ENCODE assay signal across 24 cellular contexts in the genomic region with DNA sequence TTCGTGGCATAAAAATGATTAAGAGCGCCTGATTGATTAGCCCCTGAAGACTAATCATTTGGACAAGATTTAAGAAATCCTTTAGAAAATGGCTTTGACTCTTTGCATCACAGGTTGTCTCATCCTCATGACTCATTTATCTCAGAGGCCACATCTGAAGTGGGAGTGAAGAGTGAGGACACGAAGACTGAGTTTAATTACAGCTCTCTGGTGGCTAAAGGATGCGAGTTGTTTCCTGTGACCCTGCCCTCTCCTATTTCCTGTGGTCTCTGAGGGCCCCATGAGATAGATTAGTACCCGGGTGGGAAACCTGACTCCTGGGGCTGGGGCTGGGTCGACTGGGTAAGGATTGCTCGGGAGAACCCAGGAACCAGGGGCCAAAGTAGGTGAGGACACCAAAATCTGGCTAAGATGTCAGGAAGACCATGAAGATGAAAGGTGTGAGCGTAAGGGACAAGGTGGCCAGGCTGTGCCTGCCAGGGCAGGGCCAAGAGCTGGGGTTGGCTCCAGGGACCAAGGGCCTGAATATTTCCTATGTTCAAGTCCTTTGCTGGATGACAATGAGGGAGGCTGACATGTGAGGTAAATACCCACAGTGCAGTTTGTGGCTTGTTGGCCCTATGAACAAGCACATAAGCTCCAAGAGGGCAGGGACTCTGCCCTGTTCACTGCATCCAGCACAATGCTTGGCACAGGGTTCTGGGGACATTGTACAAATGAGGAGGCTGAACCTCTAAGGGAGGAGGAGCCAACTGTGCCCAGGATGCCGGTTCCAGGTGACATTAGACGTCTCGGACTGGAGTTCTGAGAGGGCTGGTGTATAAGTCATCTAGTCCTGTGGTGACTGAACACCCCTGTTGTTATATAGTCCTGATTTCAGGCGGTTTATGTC. TPM values are rescaled to one million over a fixed set of nuclear protein-coding genes. Genes with fewer than 3 reads are reported as not detected.
DNase-seq lines count a peak whose midpoint lies in the region; ATAC-seq, FAIRE-seq and TF ChIP-seq lines count a peak whose summit lies in the region.
"Had no signal": no experiment of that assay in that cellular context is flagged by ENCODE, and none has a peak within 500 bp of the region (broad histone marks: within the 10 kb centered on the region; RNA-seq: fewer than 3 reads in every experiment).

No MANE protein-coding gene starts in this region.

- H3K4me2 ChIP-seq in HepG2 (ENCODE audit: low read depth, low read length), result no peak overlapping the region

- no peak for FAIRE-seq in HepG2 (lab: Jason Lieb, UNC)
- FAIRE-seq: islet of Langerhans, urothelium cell line had no signal

- H3K9me3 ChIP-seq in Peyer's patch (no peaks in the 10 kb centered on the region), HepG2 (ENCODE audit: low read length) (no peaks in the 10 kb centered on the region)
- H3K9me3 ChIP-seq: heart right ventricle had no signal

- ATAC-seq in activated T-cell treated with anti-CD3 and anti-CD28 coated beads, Interleukin-2, amount 50 U/mL, for 72 hours (replicated peaks in 1 of 2), result peak; percentile 48 to 72
- ATAC-seq in stimulated activated naive CD8-positive, alpha-beta T cell treated with anti-CD3 and anti-CD28 coated beads, Interleukin-15, Interleukin-2, amounts not matched to agents 100 U/mL and 50 U/mL, for 24 hours, result peak; percentile 63
- ATAC-seq in HG03175 (IDR thresholded peaks at IDR 0.05; ENCODE audit: unreplicated experiment) (no peak), HepG2 (no peak)

- in situ Hi-C loops in HepG2 (cut with HindIII; ENCODE audit: extremely low pct_ligation_motif_present, low pct_unique_long_range_greater_than_20kb), result no loop called here

- no peak overlapping the region for H3K27ac Mint-ChIP-seq in activated T-cell treated with anti-CD3 and anti-CD28 coated beads, Interleukin-2, amount 50 U/mL, for 72 hours
- H3K27ac Mint-ChIP-seq: CD4-positive, alpha-beta T cell; natural killer cell treated with Interleukin-12 subunit alpha and Interleukin-12 subunit beta and Interleukin-15 and Interleukin-18, amount 100 ng/mL, for 72 hours had no signal

- H2AFZ ChIP-seq in HepG2 (ENCODE audit: low read length), result no peak overlapping the region

- no peak overlapping the region for H3K4me3 ChIP-seq in Peyer's patch
- H3K4me3 ChIP-seq in epithelial cell of esophagus (ENCODE audit: low read length), result no peak overlapping the region
- no peak overlapping the region for H3K4me3 ChIP-seq in HepG2 (replicated peaks in 1 of 3; ENCODE audit: insufficient read depth in 1 of 3, low read depth in 2 of 3, low read length in 3 of 3)
- H3K4me3 ChIP-seq: heart right ventricle had no signal

- no peaks in the 10 kb centered on the region for H4K20me1 ChIP-seq in HepG2 (ENCODE audit: insufficient read depth, low read length)

- H3K27me3 ChIP-seq in Peyer's patch (no peaks in the 10 kb centered on the region), HepG2 (ENCODE audit: control insufficient read depth in 1 of 2, insufficient read depth in 2 of 2, low read length in 2 of 2) (peaks cover 3 to 17% of the 10 kb centered on the region in 2 experiments; a peak in 3 of 5 replicates)

- H3K9me3 Mint-ChIP-seq in activated T-cell treated with anti-CD3 and anti-CD28 coated beads, Interleukin-2, amount 50 U/mL, for 72 hours, result no peaks in the 10 kb centered on the region
- H3K9me3 Mint-ChIP-seq: CD4-positive, alpha-beta T cell; natural killer cell treated with Interleukin-12 subunit alpha and Interleukin-12 subunit beta and Interleukin-15 and Interleukin-18, amount 100 ng/mL, for 72 hours had no signal

- TF ChIP-seq RAD21 in HepG2 (CRISPR knock-in tag; IDR thresholded peaks at IDR 0.05), result no peak

- 13% methylated on average over 12 of the region's 12 CpGs for WGBS in HepG2 (ENCODE audit: low lambda C conversion rate)

- TF ChIP-seq POLR2A in Peyer's patch (IDR thresholded peaks at IDR 0.05) (no peak), HepG2 (IDR thresholded peaks at IDR 0.05; ENCODE audit: insufficient read depth in 1 of 2, low read depth in 2 of 2, low read length in 2 of 2) (no peak)

- H3K36me3 ChIP-seq in Peyer's patch (no peaks in the 10 kb centered on the region), HepG2 (replicated peaks in 1 of 2; ENCODE audit: control insufficient read depth in 1 of 2, insufficient read depth in 2 of 2, low read length in 2 of 2) (no peaks in the 10 kb centered on the region)
- H3K36me3 ChIP-seq: heart right ventricle had no signal

- H3K4me1 Mint-ChIP-seq in activated T-cell treated with anti-CD3 and anti-CD28 coated beads, Interleukin-2, amount 50 U/mL, for 72 hours (ENCODE audit: low read depth), result peaks cover 11% of the 10 kb centered on the region

- H3K27me3 Mint-ChIP-seq in activated T-cell treated with anti-CD3 and anti-CD28 coated beads, Interleukin-2, amount 50 U/mL, for 72 hours (ENCODE audit: low read depth), result peaks cover 29% of the 10 kb centered on the region

- no peak overlapping the region for H3K4me3 Mint-ChIP-seq in activated T-cell treated with anti-CD3 and anti-CD28 coated beads, Interleukin-2, amount 50 U/mL, for 72 hours
- H3K4me3 Mint-ChIP-seq: CD4-positive, alpha-beta T cell; natural killer cell treated with Interleukin-12 subunit alpha and Interleukin-12 subunit beta and Interleukin-15 and Interleukin-18, amount 100 ng/mL, for 72 hours had no signal

- no peak for TF ChIP-seq CTCF in Peyer's patch (IDR thresholded peaks at IDR 0.05)
- TF ChIP-seq CTCF in epithelial cell of esophagus (IDR thresholded peaks at IDR 0.05; ENCODE audit: insufficient read depth, low read depth, low read length, missing control alignments), result no peak
- TF ChIP-seq CTCF in HepG2 (CRISPR knock-in tag; IDR thresholded peaks at IDR 0.05), result no peak

- TF ChIP-seq EP300 in HepG2 (IDR thresholded peaks at IDR 0.05; ENCODE audit: low read depth in 2 of 2, low read length in 2 of 2), result no peak
- no peak for TF ChIP-seq EP300 in HepG2 (CRISPR knock-in tag; IDR thresholded peaks at IDR 0.05; ENCODE audit: borderline replicate concordance)

- no peaks in the 10 kb centered on the region for H3K4me1 ChIP-seq in Peyer's patch
- H3K4me1 ChIP-seq in HepG2 (ENCODE audit: insufficient read depth, low read length), result no peaks in the 10 kb centered on the region
- H3K4me1 ChIP-seq: heart right ventricle had no signal

- H3K27ac ChIP-seq in Peyer's patch (no peak overlapping the region), HepG2 (ENCODE audit: extremely low read length, insufficient read depth, low read length) (no peak overlapping the region)
- H3K27ac ChIP-seq: heart right ventricle had no signal

- no peaks in the 10 kb centered on the region for H3K36me3 Mint-ChIP-seq in activated T-cell treated with anti-CD3 and anti-CD28 coated beads, Interleukin-2, amount 50 U/mL, for 72 hours (ENCODE audit: insufficient read depth in 2 of 2)
- H3K36me3 Mint-ChIP-seq: natural killer cell treated with Interleukin-12 subunit alpha and Interleukin-12 subunit beta and Interleukin-15 and Interleukin-18, amount 100 ng/mL, for 72 hours had no signal

- no TSS peak for BruUV-seq in HepG2 (replicated peaks; lab: Mats Ljungman, UMichigan)

- H3K79me2 ChIP-seq in HepG2 (ENCODE audit: insufficient read depth, low read length), result no peaks in the 10 kb centered on the region

- CTCF ChIA-PET in HepG2 (lab: Yijun Ruan, JAX; ENCODE audit: low intra/inter-chr PET ratio, low total read pairs), result no interaction called here

- POLR2A ChIA-PET in HepG2 (lab: Yijun Ruan, JAX), result no interaction called here

- no peak overlapping the region for H3K9ac ChIP-seq in HepG2 (ENCODE audit: insufficient read depth, low read depth, low read length)

- DNase-seq in activated T-cell treated with anti-CD3 and anti-CD28 coated beads, Interleukin-2, amount 50 U/mL, for 72 hours, result no peak
- no peak for DNase-seq in activated T-cell treated with anti-CD3 and anti-CD28 coated beads, Interleukin-2, amount 50 U/mL, for 1 hour
- DNase-seq in Peyer's patch (peak in 2 of 3 donors; percentile 22 to 32), epithelial cell of esophagus (ENCODE audit: low read depth) (peak; percentile 11), NCI-H226 (no peak), HepG2 (ENCODE audit: low spot score) (no peak)
- no peak for DNase-seq in stimulated activated naive CD8-positive, alpha-beta T cell treated with anti-CD3 and anti-CD28 coated beads, Interleukin-15, Interleukin-2, amounts not matched to agents 100 U/mL and 50 U/mL, for 24 hours
- DNase-seq: activated CD4-positive, CD25-positive, alpha-beta regulatory T cell treated with anti-CD3 and anti-CD28 coated beads, Interleukin-2, amount 50 U/mL, for 72 hours; amniotic stem cell; CD4-positive, alpha-beta T cell; central memory CD4-positive, alpha-beta T cell; heart right ventricle; Kasumi-1; NCI-H1417 treated with DMSO at 0.1 percent for 48 hours; Right ventricle myocardium superior; stimulated activated naive CD4-positive, alpha-beta T cell treated with Interleukin-2 at 50 U/mL for 16 hours had no signal

- intact Hi-C loops in HepG2 (cut with micrococcal nuclease; ENCODE audit: unreplicated experiment), result no loop called here

RNA-seq across cellular contexts. Expression of gene OTOG, which starts 3.6 kb away (rescaled TPM):
- not detected for total RNA-seq in activated T-cell treated with anti-CD3 and anti-CD28 coated beads, Interleukin-2, amount 50 U/mL, for 72 hours
- total RNA-seq in Peyer's patch (under 1 TPM in 1 of 4 donors, not detected in 3; 0.09 TPM), HepG2 (2016; rRNA removed; fragmentation: Illumina TruSeq; extraction: Trizol) (not detected in 2 replicates)
- total RNA-seq in HepG2 (2016; cell fraction: cytosol; rRNA removed; fragmentation: Illumina TruSeq; extraction: Trizol; ENCODE audit: low read depth), result not detected in 2 replicates
- not detected in 2 replicates for total RNA-seq in HepG2 (2016; cell fraction: insoluble cytoplasmic fraction; rRNA removed; fragmentation: Illumina TruSeq; extraction: Trizol)
- total RNA-seq in HepG2 (2016; cell fraction: membrane; rRNA removed; fragmentation: Illumina TruSeq; extraction: Trizol), result not detected in 2 replicates
- not detected in 2 replicates for total RNA-seq in HepG2 (2016; cell fraction: nucleus; rRNA removed; fragmentation: Illumina TruSeq; extraction: Trizol)
- polyA plus RNA-seq in HepG2 (2011; rRNA removed), result not detected in 2 replicates
- not detected in 2 replicates for polyA plus RNA-seq in HepG2 (2011; cell fraction: cytosol; rRNA removed)
- polyA plus RNA-seq in HepG2 (2011; cell fraction: nucleus; rRNA removed), result not detected in 2 replicates
- not detected in 2 replicates for polyA plus RNA-seq in HepG2 (2012)
- polyA plus RNA-seq in HepG2 (2016; cell fraction: cytosol; fragmentation: Illumina TruSeq; extraction: Trizol; ENCODE audit: low read depth), result not detected in 2 replicates
- not detected in 2 replicates for polyA plus RNA-seq in HepG2 (2016; cell fraction: insoluble cytoplasmic fraction; fragmentation: Illumina TruSeq; extraction: Trizol; ENCODE audit: low read depth)
- not detected in 2 replicates for polyA plus RNA-seq in HepG2 (2016; cell fraction: membrane; fragmentation: Illumina TruSeq; extraction: Trizol; ENCODE audit: low read depth)
- not detected in 2 replicates for polyA plus RNA-seq in HepG2 (2016; cell fraction: nucleus; fragmentation: Illumina TruSeq; extraction: Trizol; ENCODE audit: insufficient read depth, low read depth)
- polyA minus RNA-seq in HepG2 (2011; rRNA and poly(A)+ RNA removed; ENCODE audit: low replicate concordance), result 0.84 TPM in 1 of 2 replicates, not detected in the other
- polyA minus RNA-seq in HepG2 (2011; cell fraction: cytosol; rRNA and poly(A)+ RNA removed), result not detected in 2 replicates
- not detected in 2 replicates for polyA minus RNA-seq in HepG2 (2011; cell fraction: nucleus; rRNA and poly(A)+ RNA removed)
- total RNA-seq: CD4-positive, alpha-beta T cell; fibroblast of lung; H4; heart right ventricle; natural killer cell treated with Interleukin-12 subunit alpha and Interleukin-12 subunit beta and Interleukin-15 and Interleukin-18, amount 100 ng/mL, for 72 hours; NCI-H460; Right ventricle myocardium superior; T-helper 1 cell treated with Interleukin-12 subunit alpha and Interleukin-12 subunit beta and Interleukin-4 antibody, amounts not matched to agents 30 ng/mL and 1 ng/mL, for 36 hours had no signal
- polyA plus RNA-seq: fibroblast of lung, heart right ventricle had no signal

RNA-seq across cellular contexts. Expression of gene USH1C, which starts 6.5 kb away (rescaled TPM):
- total RNA-seq in activated T-cell treated with anti-CD3 and anti-CD28 coated beads, Interleukin-2, amount 50 U/mL, for 72 hours, result not detected
- total RNA-seq in Peyer's patch (100 to 1,000 TPM in 3 of 4 donors, 10 to 100 TPM in 1; 90.8 to 302 (median 245) TPM), HepG2 (2016; rRNA removed; fragmentation: Illumina TruSeq; extraction: Trizol) (not detected in 2 replicates)
- total RNA-seq in HepG2 (2016; cell fraction: cytosol; rRNA removed; fragmentation: Illumina TruSeq; extraction: Trizol; ENCODE audit: low read depth), result not detected in 2 replicates
- total RNA-seq in HepG2 (2016; cell fraction: insoluble cytoplasmic fraction; rRNA removed; fragmentation: Illumina TruSeq; extraction: Trizol), result not detected in 2 replicates
- not detected in 2 replicates for total RNA-seq in HepG2 (2016; cell fraction: membrane; rRNA removed; fragmentation: Illumina TruSeq; extraction: Trizol)
- total RNA-seq in HepG2 (2016; cell fraction: nucleus; rRNA removed; fragmentation: Illumina TruSeq; extraction: Trizol), result not detected in 2 replicates
- not detected in 2 replicates for polyA plus RNA-seq in HepG2 (2011; rRNA removed)
- polyA plus RNA-seq in HepG2 (2011; cell fraction: cytosol; rRNA removed), result 0.07 TPM in 1 of 2 replicates, not detected in the other
- 0.14 TPM in 1 of 2 replicates, not detected in the other for polyA plus RNA-seq in HepG2 (2011; cell fraction: nucleus; rRNA removed)
- not detected in 2 replicates for polyA plus RNA-seq in HepG2 (2012)
- polyA plus RNA-seq in HepG2 (2016; cell fraction: cytosol; fragmentation: Illumina TruSeq; extraction: Trizol; ENCODE audit: low read depth), result not detected in 2 replicates
- polyA plus RNA-seq in HepG2 (2016; cell fraction: insoluble cytoplasmic fraction; fragmentation: Illumina TruSeq; extraction: Trizol; ENCODE audit: low read depth), result not detected in 2 replicates
- not detected in 2 replicates for polyA plus RNA-seq in HepG2 (2016; cell fraction: membrane; fragmentation: Illumina TruSeq; extraction: Trizol; ENCODE audit: low read depth)
- not detected in 2 replicates for polyA plus RNA-seq in HepG2 (2016; cell fraction: nucleus; fragmentation: Illumina TruSeq; extraction: Trizol; ENCODE audit: insufficient read depth, low read depth)
- 32.5 TPM in 1 of 2 replicates, not detected in the other for polyA minus RNA-seq in HepG2 (2011; rRNA and poly(A)+ RNA removed; ENCODE audit: low replicate concordance)
- not detected in 2 replicates for polyA minus RNA-seq in HepG2 (2011; cell fraction: cytosol; rRNA and poly(A)+ RNA removed)
- not detected in 2 replicates for polyA minus RNA-seq in HepG2 (2011; cell fraction: nucleus; rRNA and poly(A)+ RNA removed)
- total RNA-seq: CD4-positive, alpha-beta T cell; fibroblast of lung; H4; natural killer cell treated with Interleukin-12 subunit alpha and Interleukin-12 subunit beta and Interleukin-15 and Interleukin-18, amount 100 ng/mL, for 72 hours; T-helper 1 cell treated with Interleukin-12 subunit alpha and Interleukin-12 subunit beta and Interleukin-4 antibody, amounts not matched to agents 30 ng/mL and 1 ng/mL, for 36 hours had no signal
- polyA plus RNA-seq: fibroblast of lung had no signal

Comparison
In these comparisons a context has a peak if more than half of its experiments do, and no peak if none do; other contexts are left out.
1. ATAC-seq: peak in activated T-cell treated with anti-CD3 and anti-CD28 coated beads, Interleukin-2, amount 50 U/mL, for 72 hours (2 of 2) and stimulated activated naive CD8-positive, alpha-beta T cell treated with anti-CD3 and anti-CD28 coated beads, Interleukin-15, Interleukin-2, amounts not matched to agents 100 U/mL and 50 U/mL, for 24 hours (single experiment); none in HG03175 (single experiment) and HepG2 (single experiment).
2. DNase-seq: peak in Peyer's patch (2 of 3) and epithelial cell of esophagus (single experiment); none in activated T-cell treated with anti-CD3 and anti-CD28 coated beads, Interleukin-2, amount 50 U/mL, for 72 hours (0 of 2), activated T-cell treated with anti-CD3 and anti-CD28 coated beads, Interleukin-2, amount 50 U/mL, for 1 hour (single experiment), stimulated activated naive CD8-positive, alpha-beta T cell treated with anti-CD3 and anti-CD28 coated beads, Interleukin-15, Interleukin-2, amounts not matched to agents 100 U/mL and 50 U/mL, for 24 hours (single experiment), NCI-H226 (single experiment) and HepG2 (single experiment).
3. RNA of gene USH1C, which starts 6.5 kb away (total RNA-seq): 90.8 to 302 TPM in Peyer's patch; not detected in activated T-cell treated with anti-CD3 and anti-CD28 coated beads, Interleukin-2, amount 50 U/mL, for 72 hours and not detected in HepG2; every median in the first group is over 10 times any median in the second.